9 cellular contexts compared by ENCODE assay signal in the genomic region with DNA sequence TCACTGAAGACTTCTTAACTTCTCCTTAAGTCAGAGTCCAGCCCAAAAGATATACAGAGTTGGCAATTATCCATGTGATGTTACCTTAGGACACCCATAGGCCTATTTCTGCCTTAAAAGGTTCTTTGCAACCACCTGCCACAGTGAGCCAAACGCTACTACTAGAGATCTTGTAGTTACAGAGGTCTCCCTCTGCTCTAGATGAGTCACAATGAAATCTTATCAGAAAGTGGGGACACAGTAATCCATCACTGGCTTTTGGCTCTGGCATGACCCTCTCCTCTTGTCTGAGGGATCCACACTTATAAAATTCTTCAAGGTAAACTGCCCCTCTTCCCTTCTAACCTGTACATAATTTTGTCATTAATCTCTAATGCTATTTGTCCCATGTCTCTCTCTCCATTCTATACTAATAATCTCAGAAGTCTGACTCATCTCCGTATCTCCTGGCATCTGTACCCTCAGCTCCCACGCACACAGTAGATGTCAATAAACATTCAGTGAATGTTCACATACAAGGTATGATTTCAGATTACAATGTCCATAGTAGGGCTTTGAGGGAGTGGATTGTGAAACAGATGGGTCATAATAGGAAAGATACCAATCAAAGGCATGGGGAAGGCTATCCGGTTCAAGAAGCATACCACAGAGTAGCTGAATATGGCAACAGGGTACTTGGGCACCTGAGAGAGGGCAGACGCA.
DNase-seq lines count a peak whose midpoint lies in the region; ATAC-seq and TF ChIP-seq lines count a peak whose summit lies in the region.
"Had no signal": no experiment of that assay in that cellular context is flagged by ENCODE, and none has a peak within 500 bp of the region (broad histone marks: within the 10 kb centered on the region; RNA-seq: fewer than 3 reads in every experiment).

No MANE protein-coding gene starts in this region.

- H4K8ac ChIP-seq in mesenchymal stem cell (ENCODE audit: low read length), result no peak overlapping the region

- TF ChIP-seq POLR2A in tibial nerve (IDR thresholded peaks at IDR 0.05), result no peak

- no peak for TF ChIP-seq EP300 in tibial nerve (IDR thresholded peaks at IDR 0.05)

- no peak overlapping the region for H4K91ac ChIP-seq in mesenchymal stem cell (ENCODE audit: low read length)

- peaks cover 20% of the 10 kb centered on the region for H3K79me1 ChIP-seq in mesenchymal stem cell (replicated peaks; ENCODE audit: low read length, poor library complexity, severe bottlenecking)

- no peak overlapping the region for H3K9ac ChIP-seq in mesenchymal stem cell (ENCODE audit: low read length)

- H2BK120ac ChIP-seq in mesenchymal stem cell (ENCODE audit: low read depth, low read length), result no peak overlapping the region

- no peak overlapping the region for H2AFZ ChIP-seq in mesenchymal stem cell (ENCODE audit: low read depth, low read length)

- H2BK15ac ChIP-seq in mesenchymal stem cell (ENCODE audit: low read depth, poor library complexity, severe bottlenecking), result no peak overlapping the region

- H2AK5ac ChIP-seq in mesenchymal stem cell (ENCODE audit: low read length, severe bottlenecking), result no peak overlapping the region

- H2BK12ac ChIP-seq in mesenchymal stem cell (ENCODE audit: low read length in 2 of 2), result no peak overlapping the region

- H3K36me3 ChIP-seq in tibial nerve, result no peaks in the 10 kb centered on the region
- no peaks in the 10 kb centered on the region for H3K36me3 ChIP-seq in mesenchymal stem cell (ENCODE audit: control insufficient read depth in 1 of 2, insufficient read depth in 2 of 2, low read depth in 1 of 2, low read length in 2 of 2)

- 85 to 89% methylated on average over 5 of the region's 5 CpGs for WGBS in tibial nerve, 2 donors
- 85% methylated on average over 2 of the region's 5 CpGs for WGBS in mesenchymal stem cell

- TF ChIP-seq CTCF in tibial nerve (IDR thresholded peaks at IDR 0.05), result no peak

- DNase-seq in stimulated activated CD4-positive, alpha-beta T cell treated with anti-CD3 and anti-CD28 coated beads, Interleukin-1b, Interleukin-23, amount 100 ng/mL, for 48 hours, result peak; percentile 18
- no peak for DNase-seq in stimulated activated CD4-positive, alpha-beta T cell treated with anti-CD3 and anti-CD28 coated beads, Interleukin-4, amount 100 ng/mL, for 4 hours
- DNase-seq in astrocyte of the hippocampus (ENCODE audit: low read depth, low spot score), result peak; percentile 15
- DNase-seq in tibial nerve (ENCODE audit: low spot score in 2 of 2), result no peak
- DNase-seq in HuH-7.5 (ENCODE audit: low spot score), result no peak
- DNase-seq in mesenchymal stem cell, result no peak
- no peak for DNase-seq in NCI-H1694 (lab: John Stamatoyannopoulos, UW)
- DNase-seq: left cardiac atrium had no signal

- H3K27ac ChIP-seq in tibial nerve, result peak overlapping the region in 3 of 4 donors; percentile 16 to 93 (median 85)
- no peak overlapping the region for H3K27ac ChIP-seq in mesenchymal stem cell (ENCODE audit: low read length, poor library complexity, severe bottlenecking)

- H3K23ac ChIP-seq in mesenchymal stem cell (ENCODE audit: low read length in 2 of 2), result no peak overlapping the region

- peak; percentile 43 for ATAC-seq in HG03432 (IDR thresholded peaks at IDR 0.05; ENCODE audit: unreplicated experiment)

- H3K4ac ChIP-seq in mesenchymal stem cell (ENCODE audit: low read depth in 1 of 2, low read length in 2 of 2), result no peak overlapping the region

- H3K4me1 ChIP-seq in tibial nerve (peaks cover 0 to 69% (median 45%) of the 10 kb centered on the region in 4 donors), mesenchymal stem cell (ENCODE audit: control insufficient read depth, insufficient read depth, low read depth, low read length) (no peaks in the 10 kb centered on the region)

- no peak overlapping the region for H2BK5ac ChIP-seq in mesenchymal stem cell (ENCODE audit: low read depth, low read length, poor library complexity, severe bottlenecking)

- H3K4me2 ChIP-seq in mesenchymal stem cell (ENCODE audit: low read length, poor library complexity, severe bottlenecking), result no peak overlapping the region

- no peaks in the 10 kb centered on the region for H3K27me3 ChIP-seq in tibial nerve
- no peaks in the 10 kb centered on the region for H3K27me3 ChIP-seq in mesenchymal stem cell (ENCODE audit: control insufficient read depth in 1 of 2, insufficient read depth in 1 of 2, low read length in 2 of 2)

- H3K9me3 ChIP-seq in tibial nerve (no peaks in the 10 kb centered on the region), mesenchymal stem cell (ENCODE audit: control insufficient read depth, low read length) (no peaks in the 10 kb centered on the region)

- H3K18ac ChIP-seq in mesenchymal stem cell (ENCODE audit: low read depth in 1 of 2, low read length in 2 of 2), result no peak overlapping the region

- H3K4me3 ChIP-seq in tibial nerve, result no peak overlapping the region
- no peak overlapping the region for H3K4me3 ChIP-seq in mesenchymal stem cell (ENCODE audit: insufficient read depth in 1 of 2, low read depth in 1 of 2, low read length in 2 of 2)

- no peak overlapping the region for H3K14ac ChIP-seq in mesenchymal stem cell (ENCODE audit: low read length in 2 of 2)

Comparison
In these comparisons a context has a peak if more than half of its experiments do, and no peak if none do; other contexts are left out.
1. DNase-seq: peak in stimulated activated CD4-positive, alpha-beta T cell treated with anti-CD3 and anti-CD28 coated beads, Interleukin-1b, Interleukin-23, amount 100 ng/mL, for 48 hours (single experiment) and astrocyte of the hippocampus (single experiment); none in stimulated activated CD4-positive, alpha-beta T cell treated with anti-CD3 and anti-CD28 coated beads, Interleukin-4, amount 100 ng/mL, for 4 hours (0 of 2), tibial nerve (0 of 2), HuH-7.5 (single experiment), mesenchymal stem cell (single experiment) and NCI-H1694 (single experiment).